In genomic region chr10:5882961-5883360, GRCh38 we compare ENCODE assay signal across 16 cellular contexts. TPM values are rescaled to one million over a fixed set of nuclear protein-coding genes. Genes with fewer than 3 reads are reported as not detected.
DNase-seq lines count a peak whose midpoint lies in the region; ATAC-seq and TF ChIP-seq lines count a peak whose summit lies in the region.
"Had no signal": no experiment of that assay in that cellular context is flagged by ENCODE, and none has a peak within 500 bp of the region (broad histone marks: within the 10 kb centered on the region; RNA-seq: fewer than 3 reads in every experiment).

No MANE protein-coding gene starts in this region.

- POLR2A ChIA-PET in CD4-positive, alpha-beta T cell (lab: Charles Lee) = no interaction called here

- H3K27me3 ChIP-seq in CD4-positive, alpha-beta T cell (ENCODE audit: control insufficient read depth, insufficient read depth, low read length) = no peaks in the 10 kb centered on the region
- no peaks in the 10 kb centered on the region for H3K27me3 ChIP-seq in spleen (replicated peaks in 1 of 7)
- H3K27me3 ChIP-seq: BE2C had no signal

- peaks cover 10% of the 10 kb centered on the region for H3K4me1 Mint-ChIP-seq in CD4-positive, alpha-beta T cell (ENCODE audit: low read depth)
- H3K4me1 Mint-ChIP-seq in activated T-helper 17 cell treated with anti-CD3 and anti-CD28 coated beads, Interleukin-2, amount 50 U/mL, for 72 hours = peaks cover 4% of the 10 kb centered on the region

- CTCF ChIA-PET in CD4-positive, alpha-beta T cell (lab: Charles Lee) = no interaction called here

- H3K36me3 ChIP-seq in mucosa of descending colon (ENCODE audit: low read depth) = no peaks in the 10 kb centered on the region
- H3K36me3 ChIP-seq in spleen = peaks cover 0 to 81% (median 33%) of the 10 kb centered on the region in 6 donors

- H3K36me3 Mint-ChIP-seq in CD4-positive, alpha-beta T cell (ENCODE audit: low read depth) = peaks cover 69% of the 10 kb centered on the region
- H3K36me3 Mint-ChIP-seq in activated T-helper 17 cell treated with anti-CD3 and anti-CD28 coated beads, Interleukin-2, amount 50 U/mL, for 72 hours (ENCODE audit: low read depth) = peaks cover 82% of the 10 kb centered on the region

- ATAC-seq in CD4-positive, alpha-beta T cell (ENCODE audit: poor library complexity) = no peak
- no peak for ATAC-seq in activated T-helper 17 cell treated with anti-CD3 and anti-CD28 coated beads, Interleukin-2, amount 50 U/mL, for 72 hours (replicated peaks)
- peak; percentile 69 for ATAC-seq in mucosa of descending colon

- no peaks in the 10 kb centered on the region for H3K27me3 Mint-ChIP-seq in CD4-positive, alpha-beta T cell
- H3K27me3 Mint-ChIP-seq in activated T-helper 17 cell treated with anti-CD3 and anti-CD28 coated beads, Interleukin-2, amount 50 U/mL, for 72 hours = no peaks in the 10 kb centered on the region
- H3K27me3 Mint-ChIP-seq: CD4-positive, alpha-beta memory T cell had no signal

- H3K4me3 Mint-ChIP-seq in CD4-positive, alpha-beta T cell = peak overlapping the region; percentile 20
- no peak overlapping the region for H3K4me3 Mint-ChIP-seq in activated T-helper 17 cell treated with anti-CD3 and anti-CD28 coated beads, Interleukin-2, amount 50 U/mL, for 72 hours
- H3K4me3 Mint-ChIP-seq: CD4-positive, alpha-beta memory T cell; H9 had no signal

- TF ChIP-seq CTCF in CD4-positive, alpha-beta T cell (IDR thresholded peaks at IDR 0.05) = no peak
- no peak for TF ChIP-seq CTCF in mucosa of descending colon (IDR thresholded peaks at IDR 0.05)
- TF ChIP-seq CTCF in spleen (IDR thresholded peaks at IDR 0.05 in 8 of 11, conservative IDR thresholded peaks at IDR 0.05 in 3 of 11) = no peak

- H3K4me1 ChIP-seq in mucosa of descending colon (ENCODE audit: low read depth) (peaks cover 11% of the 10 kb centered on the region), spleen (peaks cover under 1 to 24% (median 10%) of the 10 kb centered on the region in 6 donors)
- H3K4me1 ChIP-seq: BE2C had no signal

- no peak for TF ChIP-seq POLR2A in spleen (IDR thresholded peaks at IDR 0.05)

- H3K4me3 ChIP-seq in mucosa of descending colon (no peak overlapping the region), spleen (no peak overlapping the region)

- intact Hi-C loops in CD4-positive, alpha-beta T cell (cut with DNase I, micrococcal nuclease) = no loop called here
- intact Hi-C loops in mucosa of descending colon (cut with DNase I, micrococcal nuclease) (no loop called here), spleen (cut with DNase I; ENCODE audit: low total_unique reads) (no loop called here)

- H3K27ac ChIP-seq in CD4-positive, alpha-beta T cell (ENCODE audit: low read depth, low read length) = no peak overlapping the region
- no peak overlapping the region for H3K27ac ChIP-seq in spleen

- DNase-seq in CD4-positive, alpha-beta T cell = no peak
- DNase-seq in mucosa of descending colon (no peak), spleen (peak; percentile 19), NCI-H446 (lab: John Stamatoyannopoulos, UW) (no peak), HCEC 1CT (no peak)
- no peak for DNase-seq in activated T-cell treated with anti-CD3 and anti-CD28 coated beads, Interleukin-2, amount 50 U/mL, for 1 hour
- DNase-seq: ACHN; BE2C; C1 segment of cervical spinal cord; CD4-positive, alpha-beta memory T cell; DMS153; DMS79; GF-D8; GOT3; H9 had no signal

- WGBS in spleen, 5 donors = 82 to 97% (median 86%) methylated on average over 7 to 8 of the region's 8 CpGs

- H3K9me3 Mint-ChIP-seq in CD4-positive, alpha-beta T cell = no peaks in the 10 kb centered on the region
- H3K9me3 Mint-ChIP-seq in activated T-helper 17 cell treated with anti-CD3 and anti-CD28 coated beads, Interleukin-2, amount 50 U/mL, for 72 hours = no peaks in the 10 kb centered on the region
- H3K9me3 Mint-ChIP-seq: CD4-positive, alpha-beta memory T cell; H9 had no signal

- H3K27ac Mint-ChIP-seq in CD4-positive, alpha-beta T cell = no peak overlapping the region
- H3K27ac Mint-ChIP-seq in activated T-helper 17 cell treated with anti-CD3 and anti-CD28 coated beads, Interleukin-2, amount 50 U/mL, for 72 hours = peak overlapping the region; percentile 63
- H3K27ac Mint-ChIP-seq: CD4-positive, alpha-beta memory T cell; H9 had no signal

- no peaks in the 10 kb centered on the region for H3K9me3 ChIP-seq in CD4-positive, alpha-beta T cell (ENCODE audit: control insufficient read depth, low read length)
- no peaks in the 10 kb centered on the region for H3K9me3 ChIP-seq in mucosa of descending colon
- no peaks in the 10 kb centered on the region for H3K9me3 ChIP-seq in spleen
- H3K9me3 ChIP-seq: BE2C had no signal

RNA-seq across cellular contexts. Expression of gene ANKRD16, which starts 6.7 kb away (rescaled TPM):
- total RNA-seq in CD4-positive, alpha-beta T cell = 1 to 10 TPM; 1.4 to 1.8 TPM
- 1 to 10 TPM; 4.6 to 6.8 TPM for total RNA-seq in activated T-helper 17 cell treated with anti-CD3 and anti-CD28 coated beads, Interleukin-2, amount 50 U/mL, for 72 hours
- 1 to 10 TPM; 4.7 to 9.8 (median 7.4) TPM for total RNA-seq in mucosa of descending colon
- total RNA-seq in spleen = 10 to 100 TPM in 1 of 7 donors, 1 to 10 TPM in 6; 5.8 to 10.5 (median 6.8) TPM
- 1 to 10 TPM; 2.7 to 5.1 (median 4.3) TPM for polyA plus RNA-seq in spleen

RNA-seq across cellular contexts. Expression of gene FBH1, which starts 7.1 kb away (rescaled TPM):
- 10 to 100 TPM; 33.9 to 34.2 TPM for total RNA-seq in CD4-positive, alpha-beta T cell
- total RNA-seq in activated T-helper 17 cell treated with anti-CD3 and anti-CD28 coated beads, Interleukin-2, amount 50 U/mL, for 72 hours = 10 to 100 TPM; 55.9 to 62.0 TPM
- total RNA-seq in mucosa of descending colon (100 to 1,000 TPM in 2 of 3 donors, 10 to 100 TPM in 1; 74.1 to 109 (median 100) TPM), spleen (100 to 1,000 TPM; 101 to 118 (median 111) TPM)
- polyA plus RNA-seq in spleen = 10 to 100 TPM; 33.4 to 47.8 (median 40.9) TPM
